ENCODE assay signal across 9 cellular contexts in the genomic region with DNA sequence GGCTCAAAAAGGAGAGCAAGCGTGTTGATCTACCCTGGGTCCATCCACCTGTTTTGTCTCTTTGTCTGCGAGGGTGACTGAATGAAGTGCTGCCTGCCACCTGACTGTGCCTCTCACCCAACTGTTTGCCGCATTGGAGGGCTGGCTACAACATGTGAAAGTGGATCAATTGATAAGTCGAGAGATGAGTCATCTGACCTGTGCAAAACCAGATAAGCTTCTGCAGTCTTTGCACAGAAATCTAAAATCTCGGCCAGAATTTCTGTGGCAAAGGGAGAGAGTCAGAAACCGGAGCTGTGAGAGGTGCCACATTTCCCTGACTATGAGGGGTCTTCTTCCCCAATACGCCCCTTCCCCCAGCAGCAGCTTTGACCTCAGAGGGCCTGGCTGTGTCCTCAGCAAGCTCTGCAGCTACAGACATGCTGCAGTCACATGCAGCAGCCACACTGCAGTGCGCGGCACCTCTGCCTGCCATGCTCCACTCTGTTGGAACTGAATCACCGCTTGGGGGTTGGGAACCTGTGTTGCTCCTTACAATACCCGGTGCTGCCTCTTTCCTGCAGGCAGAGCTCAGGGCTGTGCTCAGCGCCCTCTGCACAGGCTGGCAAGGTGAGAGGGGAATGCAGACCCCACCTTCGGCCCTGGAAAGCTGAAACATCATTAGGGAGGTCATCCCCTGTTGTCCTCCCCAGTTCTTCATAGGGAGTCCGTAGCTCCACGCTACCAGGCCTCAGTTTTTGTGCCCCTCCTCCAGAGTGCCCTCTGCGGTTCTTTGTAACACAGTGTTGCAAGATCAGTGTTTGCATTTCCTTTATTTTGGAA. TPM values are rescaled to one million over a fixed set of nuclear protein-coding genes. Genes with fewer than 3 reads are reported as not detected.
A peak's percentile ranks its signal among the peaks of the same experiment; 100 is the strongest.
DNase-seq lines count a peak whose midpoint lies in the region; ATAC-seq and TF ChIP-seq lines count a peak whose summit lies in the region.
"Had no signal": no experiment of that assay in that cellular context is flagged by ENCODE, and none has a peak within 500 bp of the region (broad histone marks: within the 10 kb centered on the region; RNA-seq: fewer than 3 reads in every experiment).

No MANE protein-coding gene starts in this region.

- H3K4me3 ChIP-seq in choroid plexus epithelial cell (ENCODE audit: low read depth, low read length): no peak overlapping the region
- no peak overlapping the region for H3K4me3 ChIP-seq in tibial artery

- no peak overlapping the region for H3K4me3 Mint-ChIP-seq in activated CD4-positive, alpha-beta T cell treated with anti-CD3 and anti-CD28 coated beads for 36 hours
- no peak overlapping the region for H3K4me3 Mint-ChIP-seq in activated CD4-positive, alpha-beta T cell treated with anti-CD3 and anti-CD28 coated beads, Interleukin-2, amount 10 ng/mL, durations not matched to agents 24 days and 14 days
- H3K4me3 Mint-ChIP-seq: B cell had no signal

- peak; percentile 44 for DNase-seq in activated CD4-positive, alpha-beta T cell treated with anti-CD3 and anti-CD28 coated beads for 36 hours
- DNase-seq in activated CD4-positive, alpha-beta T cell treated with anti-CD3 and anti-CD28 coated beads, Interleukin-2, amount 10 ng/mL, durations not matched to agents 24 days and 14 days: no peak
- DNase-seq in NCI-H345 (lab: John Stamatoyannopoulos, UW) (peak; percentile 70), choroid plexus epithelial cell (ENCODE audit: low read depth) (peak; percentile 41), tibial artery (no peak)
- DNase-seq in stimulated activated CD8-positive, alpha-beta memory T cell treated with anti-CD3 and anti-CD28 coated beads, Interleukin-12 subunit alpha, Interleukin-12 subunit beta, amount 100 ng/mL, for 1 hour (ENCODE audit: low read depth): peak; percentile 10

- H3K27ac Mint-ChIP-seq in activated CD4-positive, alpha-beta T cell treated with anti-CD3 and anti-CD28 coated beads for 36 hours: no peak overlapping the region
- H3K27ac Mint-ChIP-seq in activated CD4-positive, alpha-beta T cell treated with anti-CD3 and anti-CD28 coated beads, Interleukin-2, amount 10 ng/mL, durations not matched to agents 24 days and 14 days: no peak overlapping the region
- H3K27ac Mint-ChIP-seq: B cell had no signal

- H3K9me3 ChIP-seq in tibial artery: no peaks in the 10 kb centered on the region

- intact Hi-C loops in activated CD4-positive, alpha-beta T cell treated with anti-CD3 and anti-CD28 coated beads for 36 hours (cut with DNase I, micrococcal nuclease): no loop called here
- intact Hi-C loops in activated CD4-positive, alpha-beta T cell treated with anti-CD3 and anti-CD28 coated beads, Interleukin-2, amount 10 ng/mL, durations not matched to agents 24 days and 14 days (cut with micrococcal nuclease): no loop called here
- intact Hi-C loops in tibial artery (cut with DNase I; ENCODE audit: low total_unique reads): no loop called here

- POLR2A ChIA-PET in activated CD4-positive, alpha-beta T cell treated with anti-CD3 and anti-CD28 coated beads for 36 hours (lab: Charles Lee): interaction anchor here (0.5 kb wide), 1 partner anchor 51 kb away, joined by 4 read pairs; no protein-coding TSS in a partner anchor

- CTCF ChIA-PET in activated CD4-positive, alpha-beta T cell treated with anti-CD3 and anti-CD28 coated beads for 36 hours (lab: Charles Lee): interaction anchor here (0.6 kb wide), 1 partner anchor 23 kb away, joined by 3 read pairs; no protein-coding TSS in a partner anchor

- peaks cover 12% of the 10 kb centered on the region for H3K4me1 Mint-ChIP-seq in activated CD4-positive, alpha-beta T cell treated with anti-CD3 and anti-CD28 coated beads for 36 hours
- peaks cover 14% of the 10 kb centered on the region for H3K4me1 Mint-ChIP-seq in activated CD4-positive, alpha-beta T cell treated with anti-CD3 and anti-CD28 coated beads, Interleukin-2, amount 10 ng/mL, durations not matched to agents 24 days and 14 days
- H3K4me1 Mint-ChIP-seq: B cell had no signal

- ATAC-seq in activated CD4-positive, alpha-beta T cell treated with anti-CD3 and anti-CD28 coated beads for 36 hours: peak; percentile 87
- ATAC-seq in HG03342 (IDR thresholded peaks at IDR 0.05; ENCODE audit: unreplicated experiment): no peak
- no peak for ATAC-seq in GM18517 (IDR thresholded peaks at IDR 0.05; ENCODE audit: unreplicated experiment)

- TF ChIP-seq CTCF in choroid plexus epithelial cell (conservative IDR thresholded peaks at IDR 0.05; ENCODE audit: low read depth, low read length) (no peak), tibial artery (IDR thresholded peaks at IDR 0.05) (no peak)

- H3K27me3 ChIP-seq in tibial artery: no peaks in the 10 kb centered on the region

- no peak overlapping the region for H3K27ac ChIP-seq in tibial artery

- H3K9me3 Mint-ChIP-seq in activated CD4-positive, alpha-beta T cell treated with anti-CD3 and anti-CD28 coated beads for 36 hours (ENCODE audit: low read depth): no peaks in the 10 kb centered on the region
- no peaks in the 10 kb centered on the region for H3K9me3 Mint-ChIP-seq in activated CD4-positive, alpha-beta T cell treated with anti-CD3 and anti-CD28 coated beads, Interleukin-2, amount 10 ng/mL, durations not matched to agents 24 days and 14 days

- H3K36me3 ChIP-seq in tibial artery: peaks cover 0 to 11% (median 10%) of the 10 kb centered on the region in 3 donors

- no peaks in the 10 kb centered on the region for H3K4me1 ChIP-seq in tibial artery

- peaks cover 8% of the 10 kb centered on the region for H3K36me3 Mint-ChIP-seq in activated CD4-positive, alpha-beta T cell treated with anti-CD3 and anti-CD28 coated beads for 36 hours (ENCODE audit: low read depth)
- H3K36me3 Mint-ChIP-seq in activated CD4-positive, alpha-beta T cell treated with anti-CD3 and anti-CD28 coated beads, Interleukin-2, amount 10 ng/mL, durations not matched to agents 24 days and 14 days (ENCODE audit: low read depth): peaks cover 5% of the 10 kb centered on the region

- H3K27me3 Mint-ChIP-seq in activated CD4-positive, alpha-beta T cell treated with anti-CD3 and anti-CD28 coated beads for 36 hours: no peaks in the 10 kb centered on the region
- H3K27me3 Mint-ChIP-seq in activated CD4-positive, alpha-beta T cell treated with anti-CD3 and anti-CD28 coated beads, Interleukin-2, amount 10 ng/mL, durations not matched to agents 24 days and 14 days: no peaks in the 10 kb centered on the region
- H3K27me3 Mint-ChIP-seq: B cell had no signal

RNA-seq across cellular contexts. Expression of a gene that starts 16.2 kb away (rescaled TPM):
- under 1 TPM; 0.39 to 0.42 TPM for total RNA-seq in activated CD4-positive, alpha-beta T cell treated with anti-CD3 and anti-CD28 coated beads for 36 hours
- total RNA-seq in activated CD4-positive, alpha-beta T cell treated with anti-CD3 and anti-CD28 coated beads, Interleukin-2, amount 10 ng/mL, durations not matched to agents 24 days and 14 days: 0.56 and 0.64 TPM in 2 replicates

RNA-seq across cellular contexts. Expression of a gene that starts 43.1 kb away (rescaled TPM):
- total RNA-seq in activated CD4-positive, alpha-beta T cell treated with anti-CD3 and anti-CD28 coated beads for 36 hours: 100 to 1,000 TPM; 153 to 194 TPM
- total RNA-seq in activated CD4-positive, alpha-beta T cell treated with anti-CD3 and anti-CD28 coated beads, Interleukin-2, amount 10 ng/mL, durations not matched to agents 24 days and 14 days: 124 and 138 TPM in 2 replicates

RNA-seq across cellular contexts. Expression of a gene that starts 43.1 kb away (rescaled TPM):
- total RNA-seq in activated CD4-positive, alpha-beta T cell treated with anti-CD3 and anti-CD28 coated beads for 36 hours: 100 to 1,000 TPM; 102 to 119 TPM
- 126 and 131 TPM in 2 replicates for total RNA-seq in activated CD4-positive, alpha-beta T cell treated with anti-CD3 and anti-CD28 coated beads, Interleukin-2, amount 10 ng/mL, durations not matched to agents 24 days and 14 days

Comparison
In these comparisons a context has a peak if more than half of its experiments do, and no peak if none do; other contexts are left out.
1. DNase-seq: peak in activated CD4-positive, alpha-beta T cell treated with anti-CD3 and anti-CD28 coated beads for 36 hours (single experiment), NCI-H345 (single experiment), choroid plexus epithelial cell (single experiment) and stimulated activated CD8-positive, alpha-beta memory T cell treated with anti-CD3 and anti-CD28 coated beads, Interleukin-12 subunit alpha, Interleukin-12 subunit beta, amount 100 ng/mL, for 1 hour (single experiment); none in activated CD4-positive, alpha-beta T cell treated with anti-CD3 and anti-CD28 coated beads, Interleukin-2, amount 10 ng/mL, durations not matched to agents 24 days and 14 days (single experiment) and tibial artery (0 of 2).